19 cellular contexts compared by ENCODE assay signal in the genomic region with DNA sequence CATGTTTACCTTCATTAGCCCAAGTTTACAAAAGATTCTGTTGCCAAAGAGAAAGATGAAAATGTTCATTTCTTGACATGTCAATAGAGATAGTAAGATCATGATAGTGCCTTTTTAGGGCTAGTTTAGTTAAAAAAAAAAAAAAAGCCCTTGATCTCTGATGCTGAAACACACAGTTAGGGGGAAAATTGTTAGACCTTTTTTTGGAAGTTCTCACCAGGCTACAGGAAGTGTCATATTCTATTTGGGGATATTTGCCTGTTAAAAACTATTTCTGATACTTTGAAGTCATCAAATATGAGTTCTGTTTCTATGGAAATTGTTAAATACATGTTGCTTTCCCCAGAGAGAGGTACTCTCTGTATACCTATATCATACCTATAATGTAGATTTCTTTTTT. TPM values are rescaled to one million over a fixed set of nuclear protein-coding genes. Genes with fewer than 3 reads are reported as not detected.
"Had no signal": no experiment of that assay in that cellular context is flagged by ENCODE, and none has a peak within 500 bp of the region (broad histone marks: within the 10 kb centered on the region; RNA-seq: fewer than 3 reads in every experiment).

No MANE protein-coding gene starts in this region.

- H3K9me3 Mint-ChIP-seq: activated B cell treated with CpG ODN at 0.5 μM for 24 hours; activated CD8-positive, alpha-beta T cell treated with anti-CD3 and anti-CD28 coated beads for 36 hours; effector memory CD8-positive, alpha-beta T cell had no signal

- H3K27me3 ChIP-seq: ascending aorta, breast epithelium, heart left ventricle, right lobe of liver, stomach, testis had no signal

- H3K27ac ChIP-seq: ascending aorta, breast epithelium, foreskin keratinocyte, heart left ventricle, lower lobe of right lung, right lobe of liver, stomach, testis had no signal

- ATAC-seq: activated CD8-positive, alpha-beta T cell treated with anti-CD3 and anti-CD28 coated beads for 36 hours; effector memory CD8-positive, alpha-beta T cell; foreskin keratinocyte; heart left ventricle; left cardiac atrium; lower lobe of right lung; right lobe of liver had no signal

- H3K4me1 Mint-ChIP-seq: mesothelial cell of epicardium had no signal

- H3K36me3 ChIP-seq: breast epithelium, lower lobe of right lung, right lobe of liver had no signal

- H3K4me3 Mint-ChIP-seq: activated B cell treated with CpG ODN at 0.5 μM for 24 hours; activated CD8-positive, alpha-beta T cell treated with anti-CD3 and anti-CD28 coated beads for 36 hours; dendritic cell treated with granulocyte-macrophage colony-stimulating factor and Interleukin-4, amounts not matched to agents 40 ng/mL and 50 ng/mL, for 4 days; effector memory CD8-positive, alpha-beta T cell; mesothelial cell of epicardium had no signal

- H3K9me3 ChIP-seq: breast epithelium, heart left ventricle, lower lobe of right lung, right lobe of liver, stomach, testis had no signal

- H3K27me3 Mint-ChIP-seq: activated B cell treated with CpG ODN at 0.5 μM for 24 hours; activated CD8-positive, alpha-beta T cell treated with anti-CD3 and anti-CD28 coated beads for 36 hours; dendritic cell treated with granulocyte-macrophage colony-stimulating factor and Interleukin-4, amounts not matched to agents 40 ng/mL and 50 ng/mL, for 4 days; effector memory CD8-positive, alpha-beta T cell had no signal

- DNase-seq: activated B cell treated with CpG ODN at 0.5 μM for 24 hours; activated CD4-positive, alpha-beta T cell treated with anti-CD3 and anti-CD28 coated beads for 48 hours; activated CD8-positive, alpha-beta memory T cell treated with anti-CD3 and anti-CD28 coated beads, Interleukin-2, amount 50 U/mL, for 48 hours; activated CD8-positive, alpha-beta T cell treated with anti-CD3 and anti-CD28 coated beads for 36 hours; activated gamma-delta T cell treated with Interleukin-2 at 50 U/mL for 16 hours; cerebellar nuclear complex; effector memory CD8-positive, alpha-beta T cell; foreskin keratinocyte; heart left ventricle; left cardiac atrium; lower lobe of right lung; right lobe of liver; stomach; T-helper 2 cell; testis had no signal

- H3K4me1 ChIP-seq: ascending aorta, breast epithelium, foreskin keratinocyte, heart left ventricle, lower lobe of right lung, right lobe of liver, testis had no signal

- H3K27ac Mint-ChIP-seq: activated B cell treated with CpG ODN at 0.5 μM for 24 hours; activated CD8-positive, alpha-beta T cell treated with anti-CD3 and anti-CD28 coated beads for 36 hours; dendritic cell treated with granulocyte-macrophage colony-stimulating factor and Interleukin-4, amounts not matched to agents 40 ng/mL and 50 ng/mL, for 4 days; mesothelial cell of epicardium had no signal

- H3K4me3 ChIP-seq: ascending aorta, breast epithelium, heart left ventricle, lower lobe of right lung, right lobe of liver, stomach, testis had no signal

RNA-seq across cellular contexts. Expression of a gene that starts 21.6 kb away (rescaled TPM):
- total RNA-seq: foreskin keratinocyte had no signal
- polyA plus RNA-seq: foreskin keratinocyte had no signal
